In genomic region chr10:176677-177076, GRCh38 we compare ENCODE assay signal across 36 cellular contexts.
"Had no signal": no experiment of that assay in that cellular context is flagged by ENCODE, and none has a peak within 500 bp of the region (broad histone marks: within the 10 kb centered on the region; RNA-seq: fewer than 3 reads in every experiment).

No MANE protein-coding gene starts in this region.

- ATAC-seq: Right ventricle myocardium inferior had no signal

- H3K4me3 ChIP-seq: ascending aorta, cardiac muscle cell, MG63, PC-9 had no signal

- H3K27me3 ChIP-seq: ascending aorta, cardiac muscle cell, MG63 had no signal

- H3K27me3 Mint-ChIP-seq: activated B cell treated with CpG ODN at 0.5 μM for 24 hours; activated CD4-positive, alpha-beta memory T cell treated with anti-CD3 and anti-CD28 coated beads for 36 hours; activated naive CD4-positive, alpha-beta T cell treated with anti-CD3 and anti-CD28 coated beads, Interleukin-2, amount 50 U/mL, for 24 hours; activated naive CD8-positive, alpha-beta T cell treated with anti-CD3 and anti-CD28 coated beads, Interleukin-2, amount 10 ng/mL, durations not matched to agents 7 days and 5 days had no signal

- H3K4me3 Mint-ChIP-seq: activated B cell treated with CpG ODN at 0.5 μM for 24 hours; activated CD4-positive, alpha-beta memory T cell treated with anti-CD3 and anti-CD28 coated beads for 36 hours; activated naive CD4-positive, alpha-beta T cell treated with anti-CD3 and anti-CD28 coated beads, Interleukin-2, amount 50 U/mL, for 24 hours; activated naive CD8-positive, alpha-beta T cell treated with anti-CD3 and anti-CD28 coated beads, Interleukin-2, amount 10 ng/mL, durations not matched to agents 7 days and 5 days had no signal

- H3K36me3 Mint-ChIP-seq: activated CD4-positive, alpha-beta memory T cell treated with anti-CD3 and anti-CD28 coated beads for 36 hours had no signal

- H3K27ac Mint-ChIP-seq: activated B cell treated with CpG ODN at 0.5 μM for 24 hours; activated CD4-positive, alpha-beta memory T cell treated with anti-CD3 and anti-CD28 coated beads for 36 hours; activated naive CD4-positive, alpha-beta T cell treated with anti-CD3 and anti-CD28 coated beads, Interleukin-2, amount 50 U/mL, for 24 hours; activated naive CD8-positive, alpha-beta T cell treated with anti-CD3 and anti-CD28 coated beads, Interleukin-2, amount 10 ng/mL, durations not matched to agents 7 days and 5 days; activated T-helper 2 cell treated with anti-CD3 and anti-CD28 coated beads, Interferon-gamma antibody, Interleukin-2, Interleukin-4, amounts not matched to agents 10 μg/mL and 5 μg/mL and 100 μg/mL, durations not matched to agents 14 hours and 24 hours and 36 hours had no signal

- H3K27ac ChIP-seq: ascending aorta, cardiac muscle cell, PC-9, RWPE1, VCaP had no signal

- DNase-seq: activated B cell treated with CpG ODN at 0.5 μM for 24 hours; activated CD4-positive, alpha-beta memory T cell treated with anti-CD3 and anti-CD28 coated beads for 36 hours; activated CD4-positive, alpha-beta T cell treated with anti-CD3 and anti-CD28 coated beads for 4 hours; activated CD4-positive, alpha-beta T cell treated with anti-CD3 and anti-CD28 coated beads, Interleukin-2, amount 50 U/mL, for 1 hour; activated CD4-positive, CD25-positive, alpha-beta regulatory T cell treated with anti-CD3 and anti-CD28 coated beads, Interleukin-2, amount 50 U/mL, for 72 hours; activated CD8-positive, alpha-beta memory T cell treated with anti-CD3 and anti-CD28 coated beads, Interleukin-2, amount 50 U/mL, for 4 hours; activated gamma-delta T cell; activated naive CD4-positive, alpha-beta T cell treated with Interleukin-2 at 50 U/mL for 16 hours; activated naive CD8-positive, alpha-beta T cell treated with anti-CD3 and anti-CD28 coated beads, Interleukin-2, amount 10 ng/mL, durations not matched to agents 7 days and 5 days; activated T-cell treated with anti-CD3 and anti-CD28 coated beads, Interleukin-2, amount 50 U/mL, for 48 hours; amygdala; Kasumi-1; KG1; MG63; NCI-H1048; NCI-H1105 treated with DMSO at 0.1 percent for 48 hours; NCI-H1436; NCI-H1694; NCI-H1930; NCI-H2081 treated with DMSO at 0.1 percent for 48 hours; NCI-H226; NCI-H446 treated with DMSO at 0.1 percent for 48 hours; NCI-H524; NK-92 treated with Interleukin-12 subunit alpha and Interleukin-12 subunit beta, amount 100 ng/mL, for 24 hours; PC-9; SIG-M5; SW 1271; T-helper 1 cell; T1000 had no signal

- H3K9me3 Mint-ChIP-seq: activated B cell treated with CpG ODN at 0.5 μM for 24 hours; activated CD4-positive, alpha-beta memory T cell treated with anti-CD3 and anti-CD28 coated beads for 36 hours; activated naive CD4-positive, alpha-beta T cell treated with anti-CD3 and anti-CD28 coated beads, Interleukin-2, amount 50 U/mL, for 24 hours; activated naive CD8-positive, alpha-beta T cell treated with anti-CD3 and anti-CD28 coated beads, Interleukin-2, amount 10 ng/mL, durations not matched to agents 7 days and 5 days had no signal

- H3K4me1 ChIP-seq: ascending aorta had no signal

- H3K9me3 ChIP-seq: MG63 had no signal
